In genomic region chr15:99963976-99964375, GRCh38 we compare ENCODE assay signal across 27 cellular contexts.
"Had no signal": no experiment of that assay in that cellular context is flagged by ENCODE, and none has a peak within 500 bp of the region (broad histone marks: within the 10 kb centered on the region; RNA-seq: fewer than 3 reads in every experiment).

No MANE protein-coding gene starts in this region.

- H3K27me3 ChIP-seq: breast epithelium, upper lobe of left lung had no signal

- H3K79me2 ChIP-seq: hepatocyte had no signal

- FAIRE-seq: endometrium, frontal cortex, small intestine had no signal

- H3K4me3 ChIP-seq: breast epithelium, hepatocyte, mucosa of descending colon, thoracic aorta, upper lobe of left lung had no signal

- H3K36me3 Mint-ChIP-seq: activated naive CD8-positive, alpha-beta T cell; immature natural killer cell; memory B cell; naive B cell; stimulated activated naive B cell treated with anti-CD40 and anti-IgM and Interleukin-4, amounts not matched to agents 10 μg/mL and 1 μg/mL and 100 μg/mL, for 72 hours; T-cell had no signal

- H3K36me3 ChIP-seq: breast epithelium, thoracic aorta, upper lobe of left lung had no signal

- H2AFZ ChIP-seq: hepatocyte had no signal

- H3K9me3 Mint-ChIP-seq: activated CD4-positive, alpha-beta T cell treated with anti-CD3 and anti-CD28 coated beads, Interleukin-2, amount 10 ng/mL, durations not matched to agents 7 days and 5 days; activated CD8-positive, alpha-beta T cell treated with anti-CD3 and anti-CD28 coated beads for 36 hours; T-cell; T-helper 2 cell treated with Interferon-gamma antibody and Interleukin-4, amounts not matched to agents 5 μg/mL and 100 μg/mL, for 36 hours had no signal

- H3K4me2 ChIP-seq: hepatocyte had no signal

- DNase-seq: activated CD4-positive, alpha-beta T cell treated with anti-CD3 and anti-CD28 coated beads, Interleukin-2, amount 10 ng/mL, durations not matched to agents 7 days and 5 days; activated CD4-positive, CD25-positive, alpha-beta regulatory T cell treated with anti-CD3 and anti-CD28 coated beads, Interleukin-2, amount 50 U/mL, for 72 hours; activated CD8-positive, alpha-beta T cell treated with anti-CD3 and anti-CD28 coated beads for 36 hours; activated naive CD4-positive, alpha-beta T cell; activated T-cell treated with anti-CD3 and anti-CD28 coated beads, Interleukin-2, amount 50 U/mL, for 1 hour; effector CD4-positive, alpha-beta T cell; glutamatergic neuron; immature natural killer cell; mucosa of descending colon; naive B cell; occipital lobe; small intestine; stimulated activated CD4-positive, alpha-beta T cell treated with anti-CD3 and anti-CD28 coated beads, Interleukin-15, amount 100 ng/mL, for 24 hours; stimulated activated naive B cell treated with anti-CD40 and anti-IgM and Interleukin-4, amounts not matched to agents 10 μg/mL and 1 μg/mL and 100 μg/mL, for 72 hours; T-cell had no signal

- H3K4me1 Mint-ChIP-seq: activated CD4-positive, alpha-beta T cell treated with anti-CD3 and anti-CD28 coated beads, Interleukin-2, amount 10 ng/mL, durations not matched to agents 7 days and 5 days; immature natural killer cell; memory B cell; naive B cell; stimulated activated naive B cell treated with anti-CD40 and anti-IgM and Interleukin-4, amounts not matched to agents 10 μg/mL and 1 μg/mL and 100 μg/mL, for 72 hours; T-cell had no signal

- H3K9me3 ChIP-seq: breast epithelium, mucosa of descending colon, thoracic aorta, upper lobe of left lung had no signal

- H3K4me3 Mint-ChIP-seq: activated CD4-positive, alpha-beta T cell treated with anti-CD3 and anti-CD28 coated beads, Interleukin-2, amount 10 ng/mL, durations not matched to agents 7 days and 5 days; activated CD8-positive, alpha-beta T cell treated with anti-CD3 and anti-CD28 coated beads for 36 hours; activated naive CD8-positive, alpha-beta T cell; immature natural killer cell; memory B cell; naive B cell; neural crest cell; stimulated activated naive B cell treated with anti-CD40 and anti-IgM and Interleukin-4, amounts not matched to agents 10 μg/mL and 1 μg/mL and 100 μg/mL, for 72 hours; T-cell; T-helper 2 cell treated with Interferon-gamma antibody and Interleukin-4, amounts not matched to agents 5 μg/mL and 100 μg/mL, for 36 hours had no signal

- H3K27ac ChIP-seq: breast epithelium, hepatocyte, thoracic aorta, upper lobe of left lung, VCaP had no signal

- ATAC-seq: activated CD8-positive, alpha-beta T cell treated with anti-CD3 and anti-CD28 coated beads for 36 hours; mucosa of descending colon; sciatic nerve; stimulated activated naive B cell treated with anti-CD40 and anti-IgM and Interleukin-4, amounts not matched to agents 10 μg/mL and 1 μg/mL and 100 μg/mL, for 72 hours; T-cell had no signal

- H3K27ac Mint-ChIP-seq: activated CD4-positive, alpha-beta T cell treated with anti-CD3 and anti-CD28 coated beads, Interleukin-2, amount 10 ng/mL, durations not matched to agents 7 days and 5 days; activated CD8-positive, alpha-beta T cell treated with anti-CD3 and anti-CD28 coated beads for 36 hours; activated naive CD8-positive, alpha-beta T cell; immature natural killer cell; memory B cell; naive B cell; stimulated activated naive B cell treated with anti-CD40 and anti-IgM and Interleukin-4, amounts not matched to agents 10 μg/mL and 1 μg/mL and 100 μg/mL, for 72 hours; T-cell; T-helper 2 cell treated with Interferon-gamma antibody and Interleukin-4, amounts not matched to agents 5 μg/mL and 100 μg/mL, for 36 hours had no signal

- H3K4me1 ChIP-seq: breast epithelium, upper lobe of left lung had no signal
